8 cellular contexts compared by ENCODE assay signal in the genomic region with DNA sequence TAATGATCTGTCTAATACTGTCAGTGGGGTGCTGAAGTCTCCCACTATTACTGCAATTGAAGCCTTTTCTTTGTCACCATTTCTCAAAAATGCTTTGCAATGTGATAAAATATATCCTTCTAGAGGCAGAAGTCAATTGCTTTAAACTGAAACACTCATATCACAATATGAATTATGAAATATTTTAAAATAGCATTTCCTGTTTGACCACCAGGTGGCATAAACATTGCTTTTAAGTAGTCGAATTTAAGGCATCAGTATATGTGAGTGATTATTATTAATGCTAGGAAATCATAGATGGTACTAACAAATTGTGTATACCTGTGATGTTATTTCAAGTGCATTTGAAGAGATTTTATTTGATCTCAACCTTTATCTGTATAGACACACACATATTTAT.
A peak's percentile ranks its signal among the peaks of the same experiment; 100 is the strongest.
DNase-seq lines count a peak whose midpoint lies in the region; ATAC-seq and TF ChIP-seq lines count a peak whose summit lies in the region.

No MANE protein-coding gene starts in this region.

- no peaks in the 10 kb centered on the region for H3K27me3 Mint-ChIP-seq in neural crest cell (ENCODE audit: low read depth)
- no peaks in the 10 kb centered on the region for H3K27me3 Mint-ChIP-seq in activated T-helper 2 cell treated with anti-CD3 and anti-CD28 coated beads, Interferon-gamma antibody, Interleukin-2, Interleukin-4, amounts not matched to agents 10 μg/mL and 5 μg/mL and 100 μg/mL, durations not matched to agents 14 hours and 24 hours and 36 hours (ENCODE audit: low read depth)
- H3K27me3 Mint-ChIP-seq in activated naive CD8-positive, alpha-beta T cell treated with anti-CD3 and anti-CD28 coated beads, Interleukin-2, amount 50 U/mL, for 24 hours = no peaks in the 10 kb centered on the region
- H3K27me3 Mint-ChIP-seq in CD8-positive, alpha-beta T cell (ENCODE audit: low read depth) = no peaks in the 10 kb centered on the region

- peaks cover 4% of the 10 kb centered on the region for H3K9me3 Mint-ChIP-seq in neural crest cell
- peaks cover 24% of the 10 kb centered on the region for H3K9me3 Mint-ChIP-seq in activated T-helper 2 cell treated with anti-CD3 and anti-CD28 coated beads, Interferon-gamma antibody, Interleukin-2, Interleukin-4, amounts not matched to agents 10 μg/mL and 5 μg/mL and 100 μg/mL, durations not matched to agents 14 hours and 24 hours and 36 hours
- H3K9me3 Mint-ChIP-seq in activated naive CD8-positive, alpha-beta T cell treated with anti-CD3 and anti-CD28 coated beads, Interleukin-2, amount 50 U/mL, for 24 hours = peaks cover 12% of the 10 kb centered on the region
- peaks cover 7% of the 10 kb centered on the region for H3K9me3 Mint-ChIP-seq in CD8-positive, alpha-beta T cell

- no peak overlapping the region for H3K27ac Mint-ChIP-seq in neural crest cell (ENCODE audit: unreplicated experiment)
- H3K27ac Mint-ChIP-seq in activated T-helper 2 cell treated with anti-CD3 and anti-CD28 coated beads, Interferon-gamma antibody, Interleukin-2, Interleukin-4, amounts not matched to agents 10 μg/mL and 5 μg/mL and 100 μg/mL, durations not matched to agents 14 hours and 24 hours and 36 hours = no peak overlapping the region
- no peak overlapping the region for H3K27ac Mint-ChIP-seq in activated naive CD8-positive, alpha-beta T cell treated with anti-CD3 and anti-CD28 coated beads, Interleukin-2, amount 50 U/mL, for 24 hours
- no peak overlapping the region for H3K27ac Mint-ChIP-seq in CD8-positive, alpha-beta T cell

- POLR2A ChIA-PET in CD8-positive, alpha-beta T cell (lab: Charles Lee) = no interaction called here

- H3K36me3 ChIP-seq in breast epithelium = no peaks in the 10 kb centered on the region
- no peaks in the 10 kb centered on the region for H3K36me3 ChIP-seq in CD8-positive, alpha-beta T cell (ENCODE audit: insufficient read depth, low read length)

- ATAC-seq in HG03442 (IDR thresholded peaks at IDR 0.05; ENCODE audit: unreplicated experiment) = no peak
- no peak for ATAC-seq in activated naive CD8-positive, alpha-beta T cell treated with anti-CD3 and anti-CD28 coated beads, Interleukin-2, amount 50 U/mL, for 24 hours
- ATAC-seq in CD8-positive, alpha-beta T cell = no peak

- no peak overlapping the region for H3K4me3 Mint-ChIP-seq in neural crest cell
- H3K4me3 Mint-ChIP-seq in activated T-helper 2 cell treated with anti-CD3 and anti-CD28 coated beads, Interferon-gamma antibody, Interleukin-2, Interleukin-4, amounts not matched to agents 10 μg/mL and 5 μg/mL and 100 μg/mL, durations not matched to agents 14 hours and 24 hours and 36 hours (ENCODE audit: low read depth) = no peak overlapping the region
- no peak overlapping the region for H3K4me3 Mint-ChIP-seq in activated naive CD8-positive, alpha-beta T cell treated with anti-CD3 and anti-CD28 coated beads, Interleukin-2, amount 50 U/mL, for 24 hours
- no peak overlapping the region for H3K4me3 Mint-ChIP-seq in CD8-positive, alpha-beta T cell

- no peak for TF ChIP-seq POLR2A in breast epithelium (IDR thresholded peaks at IDR 0.05)

- peaks cover 8% of the 10 kb centered on the region for H3K36me3 Mint-ChIP-seq in neural crest cell (ENCODE audit: low read depth)
- no peaks in the 10 kb centered on the region for H3K36me3 Mint-ChIP-seq in activated T-helper 2 cell treated with anti-CD3 and anti-CD28 coated beads, Interferon-gamma antibody, Interleukin-2, Interleukin-4, amounts not matched to agents 10 μg/mL and 5 μg/mL and 100 μg/mL, durations not matched to agents 14 hours and 24 hours and 36 hours (ENCODE audit: low read depth)
- H3K36me3 Mint-ChIP-seq in activated naive CD8-positive, alpha-beta T cell treated with anti-CD3 and anti-CD28 coated beads, Interleukin-2, amount 50 U/mL, for 24 hours (ENCODE audit: low read depth) = no peaks in the 10 kb centered on the region
- H3K36me3 Mint-ChIP-seq in CD8-positive, alpha-beta T cell = no peaks in the 10 kb centered on the region

- H3K4me1 ChIP-seq in breast epithelium = no peaks in the 10 kb centered on the region
- no peaks in the 10 kb centered on the region for H3K4me1 ChIP-seq in CD8-positive, alpha-beta T cell (ENCODE audit: insufficient read depth, low read length)

- DNase-seq in GM03348 (ENCODE audit: low spot score) (peak; percentile 25), breast epithelium (ENCODE audit: low spot score in 2 of 2) (no peak), neural crest cell (ENCODE audit: low read depth, low spot score) (no peak)
- DNase-seq in activated T-helper 2 cell treated with anti-CD3 and anti-CD28 coated beads, Interferon-gamma antibody, Interleukin-2, Interleukin-4, amounts not matched to agents 10 μg/mL and 5 μg/mL and 100 μg/mL, durations not matched to agents 14 hours and 24 hours and 36 hours (ENCODE audit: low spot score) = no peak
- DNase-seq in activated naive CD8-positive, alpha-beta T cell treated with anti-CD3 and anti-CD28 coated beads, Interleukin-2, amount 50 U/mL, for 24 hours = no peak
- no peak for DNase-seq in CD8-positive, alpha-beta T cell

- H3K4me1 Mint-ChIP-seq in neural crest cell = no peaks in the 10 kb centered on the region
- H3K4me1 Mint-ChIP-seq in activated T-helper 2 cell treated with anti-CD3 and anti-CD28 coated beads, Interferon-gamma antibody, Interleukin-2, Interleukin-4, amounts not matched to agents 10 μg/mL and 5 μg/mL and 100 μg/mL, durations not matched to agents 14 hours and 24 hours and 36 hours (ENCODE audit: low read depth) = no peaks in the 10 kb centered on the region
- no peaks in the 10 kb centered on the region for H3K4me1 Mint-ChIP-seq in activated naive CD8-positive, alpha-beta T cell treated with anti-CD3 and anti-CD28 coated beads, Interleukin-2, amount 50 U/mL, for 24 hours
- no peaks in the 10 kb centered on the region for H3K4me1 Mint-ChIP-seq in CD8-positive, alpha-beta T cell (ENCODE audit: low read depth)

- H3K9me3 ChIP-seq in breast epithelium = peaks cover 0 to 6% of the 10 kb centered on the region in 2 donors
- H3K9me3 ChIP-seq in CD8-positive, alpha-beta T cell (ENCODE audit: low read length) = no peaks in the 10 kb centered on the region

- no peaks in the 10 kb centered on the region for H3K27me3 ChIP-seq in breast epithelium
- H3K27me3 ChIP-seq in CD8-positive, alpha-beta T cell (ENCODE audit: insufficient read depth, low read length) = no peaks in the 10 kb centered on the region

- no peak overlapping the region for H3K27ac ChIP-seq in breast epithelium
- no peak overlapping the region for H3K27ac ChIP-seq in CD8-positive, alpha-beta T cell (ENCODE audit: low read depth, low read length)

- intact Hi-C loops in breast epithelium (cut with DNase I; ENCODE audit: low total_unique reads) = no loop called here
- intact Hi-C loops in activated T-helper 2 cell treated with anti-CD3 and anti-CD28 coated beads, Interferon-gamma antibody, Interleukin-2, Interleukin-4, amounts not matched to agents 10 μg/mL and 5 μg/mL and 100 μg/mL, durations not matched to agents 14 hours and 24 hours and 36 hours (cut with micrococcal nuclease) = no loop called here
- intact Hi-C loops in CD8-positive, alpha-beta T cell (cut with DNase I, micrococcal nuclease) = no loop called here

- CTCF ChIA-PET in CD8-positive, alpha-beta T cell (lab: Charles Lee) = no interaction called here

- TF ChIP-seq CTCF in LNCAP (IDR thresholded peaks at IDR 0.05) (peak; percentile 54), breast epithelium (IDR thresholded peaks at IDR 0.05) (peak in 2 of 3 donors; percentile 21 to 33), neural crest cell (conservative IDR thresholded peaks at IDR 0.05) (peak; percentile 75)
- no peak for TF ChIP-seq CTCF in CD8-positive, alpha-beta T cell (IDR thresholded peaks at IDR 0.05)

- no peak overlapping the region for H3K4me3 ChIP-seq in breast epithelium
- no peak overlapping the region for H3K4me3 ChIP-seq in CD8-positive, alpha-beta T cell (ENCODE audit: low read depth, low read length)
